ENCODE assay signal across 8 cellular contexts in the genomic region with DNA sequence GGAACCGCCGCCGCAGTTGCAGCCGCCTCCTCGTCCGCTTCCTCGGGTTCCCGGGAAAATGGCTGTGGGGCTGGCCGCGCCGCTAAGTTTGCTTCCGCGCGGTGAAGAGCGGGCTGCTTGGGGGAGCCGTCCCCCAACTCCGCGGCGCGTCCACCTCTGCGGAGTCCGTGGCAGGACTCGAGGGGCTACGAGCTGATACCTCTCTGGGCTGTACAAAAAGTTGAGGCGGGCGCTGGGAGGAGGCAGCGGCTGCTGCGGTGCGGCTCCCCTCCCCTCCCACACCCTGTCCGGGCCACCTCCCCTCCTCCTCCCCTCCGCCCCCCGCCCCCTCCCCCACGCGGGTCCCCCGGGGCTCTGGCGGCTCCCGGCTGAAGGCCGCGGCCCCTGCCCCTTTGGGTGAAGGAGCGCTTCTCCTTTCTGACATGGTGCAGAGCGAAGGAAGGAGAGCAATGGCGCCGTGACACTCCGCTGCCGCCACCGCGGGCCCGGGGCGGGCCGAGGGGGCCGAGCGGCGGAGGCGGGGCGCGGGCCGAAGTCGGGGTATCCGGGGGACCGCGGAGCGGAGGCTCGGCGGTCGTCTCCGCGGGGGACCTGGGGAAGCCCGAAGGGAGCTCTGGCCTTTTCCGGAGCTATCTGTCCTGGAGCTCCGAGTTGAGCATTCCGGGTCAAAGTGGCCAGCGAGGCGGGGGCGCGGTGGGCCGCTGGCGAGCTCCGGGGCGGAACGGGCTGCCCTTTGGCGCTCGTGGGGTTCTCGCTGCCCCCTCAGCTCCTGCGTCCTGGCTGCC. TPM values are rescaled to one million over a fixed set of nuclear protein-coding genes. Genes with fewer than 3 reads are reported as not detected.
DNase-seq lines count a peak whose midpoint lies in the region; ATAC-seq and TF ChIP-seq lines count a peak whose summit lies in the region.

No MANE protein-coding gene starts in this region.

- CTCF ChIA-PET in HEK293T (lab: Yijun Ruan, JAX): no interaction called here

- H3K27me3 ChIP-seq in hepatocyte: no peaks in the 10 kb centered on the region
- H3K27me3 ChIP-seq in rectal smooth muscle tissue (ENCODE audit: control insufficient read depth, insufficient read depth, low read length): no peaks in the 10 kb centered on the region

- H3K36me3 ChIP-seq in hepatocyte (replicated peaks; ENCODE audit: insufficient read depth, low read depth) (no peaks in the 10 kb centered on the region), rectal smooth muscle tissue (ENCODE audit: control insufficient read depth, insufficient read depth, low read length) (peaks cover 5% of the 10 kb centered on the region)

- POLR2A ChIA-PET in HEK293T (lab: Yijun Ruan, JAX): interaction anchor here (1.0 to 3.2 kb wide), 13 partner anchors 7 to 146 kb away, joined by 3 to 32 read pairs (median 4); partner anchors contain the start of genes KIAA0586, PSMA3, TIMM9 and TOMM20L

- H3K4me3 ChIP-seq in hepatocyte (peak overlapping the region; percentile 38), rectal smooth muscle tissue (ENCODE audit: low read length) (peak overlapping the region; percentile 100)

- H3K9ac ChIP-seq in rectal smooth muscle tissue (ENCODE audit: low read length): peak overlapping the region; percentile 97

- no peaks in the 10 kb centered on the region for H3K9me2 ChIP-seq in hepatocyte (replicated peaks; ENCODE audit: insufficient read depth)

- peaks cover 77% of the 10 kb centered on the region for H3K79me2 ChIP-seq in hepatocyte

- H2AFZ ChIP-seq in hepatocyte: peak overlapping the region; percentile 28

- ATAC-seq in SK-N-SH treated with all-trans-retinoic acid at 6 μM for 48 hours: peak; percentile 35

- H3K27ac ChIP-seq in hepatocyte (peak overlapping the region; percentile 51), rectal smooth muscle tissue (ENCODE audit: low read depth, low read length) (peak overlapping the region; percentile 95)

- DNase-seq in ELF-1 (ENCODE audit: low read depth, low spot score): peak; percentile 37
- peak; percentile 23 for DNase-seq in HEK293T (ENCODE audit: extremely low spot score)
- peak in 34 of 58 donors; percentile 11 to 63 (median 39) for DNase-seq in anterior cingulate cortex (lab: John Stamatoyannopoulos, UW)
- DNase-seq in hepatocyte (ENCODE audit: low spot score): peak; percentile 53
- no peak for DNase-seq in SK-N-DZ (ENCODE audit: low spot score)
- DNase-seq in NCI-H774 (lab: John Stamatoyannopoulos, UW): no peak

- under 1% methylated on average over 35 of the region's 84 CpGs for WGBS in hepatocyte (ENCODE audit: low lambda C conversion rate, missing lambda C conversion rate)

- no peak for TF ChIP-seq CTCF in hepatocyte (IDR thresholded peaks at IDR 0.05; ENCODE audit: poor library complexity)

- no peaks in the 10 kb centered on the region for H3K9me3 ChIP-seq in hepatocyte (ENCODE audit: low read depth)

- H3K4me1 ChIP-seq in hepatocyte (ENCODE audit: insufficient read depth) (peaks cover 6% of the 10 kb centered on the region), rectal smooth muscle tissue (ENCODE audit: control insufficient read depth, insufficient read depth, low read length) (peaks cover 15% of the 10 kb centered on the region)

- H3K4me2 ChIP-seq in hepatocyte: peak overlapping the region; percentile 84

- peaks cover 35% of the 10 kb centered on the region for H4K20me1 ChIP-seq in hepatocyte (ENCODE audit: insufficient read depth, poor library complexity, severe bottlenecking)

TF ChIP-seq in HEK293T, 16 proteins besides CTCF, POLR2A, EP300 and RAD21:
- no peak for TF ChIP-seq ARNT (IDR thresholded peaks at IDR 0.05)
- TF ChIP-seq HDGF (IDR thresholded peaks at IDR 0.05; ENCODE audit: borderline replicate concordance): no peak
- TF ChIP-seq LEF1 (IDR thresholded peaks at IDR 0.05; ENCODE audit: borderline replicate concordance): no peak
- TF ChIP-seq NFRKB (IDR thresholded peaks at IDR 0.05): no peak
- TF ChIP-seq ZNF384 (IDR thresholded peaks at IDR 0.05): no peak
- TF ChIP-seq FOXK2 (IDR thresholded peaks at IDR 0.05): no peak
- no peak for TF ChIP-seq L3MBTL2 (conservative IDR thresholded peaks at IDR 0.05)
- TF ChIP-seq ELF4 (IDR thresholded peaks at IDR 0.05): no peak
- TF ChIP-seq FOXA1 (IDR thresholded peaks at IDR 0.05): no peak
- TF ChIP-seq FOXM1 (IDR thresholded peaks at IDR 0.05; ENCODE audit: borderline replicate concordance): no peak
- TF ChIP-seq CTBP1 (IDR thresholded peaks at IDR 0.05; ENCODE audit: borderline replicate concordance): no peak
- TF ChIP-seq BHLHE40 (IDR thresholded peaks at IDR 0.05; ENCODE audit: borderline replicate concordance): no peak
- no peak for TF ChIP-seq SUZ12 (IDR thresholded peaks at IDR 0.05)
- TF ChIP-seq, protein P1, sequence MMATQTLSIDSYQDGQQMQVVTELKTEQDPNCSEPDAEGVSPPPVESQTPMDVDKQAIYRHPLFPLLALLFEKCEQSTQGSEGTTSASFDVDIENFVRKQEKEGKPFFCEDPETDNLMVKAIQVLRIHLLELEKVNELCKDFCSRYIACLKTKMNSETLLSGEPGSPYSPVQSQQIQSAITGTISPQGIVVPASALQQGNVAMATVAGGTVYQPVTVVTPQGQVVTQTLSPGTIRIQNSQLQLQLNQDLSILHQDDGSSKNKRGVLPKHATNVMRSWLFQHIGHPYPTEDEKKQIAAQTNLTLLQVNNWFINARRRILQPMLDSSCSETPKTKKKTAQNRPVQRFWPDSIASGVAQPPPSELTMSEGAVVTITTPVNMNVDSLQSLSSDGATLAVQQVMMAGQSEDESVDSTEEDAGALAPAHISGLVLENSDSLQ (IDR thresholded peaks at IDR 0.05): no peak
- no peak for TF ChIP-seq TARDBP (IDR thresholded peaks at IDR 0.05)

TF ChIP-seq in SK-N-SH treated with all-trans-retinoic acid at 6 μM for 48 hours, 23 proteins besides CTCF, POLR2A, EP300 and RAD21:
- TF ChIP-seq ZFP30 (CRISPR knock-in tag; IDR thresholded peaks at IDR 0.05) (no peak), CSDC2 (CRISPR knock-in tag; IDR thresholded peaks at IDR 0.05) (no peak), PPARA (CRISPR knock-in tag; IDR thresholded peaks at IDR 0.05; ENCODE audit: borderline replicate concordance) (no peak), ZNF8 (CRISPR knock-in tag; IDR thresholded peaks at IDR 0.05) (no peak), BACH2 (CRISPR knock-in tag; IDR thresholded peaks at IDR 0.05; ENCODE audit: borderline replicate concordance) (no peak), GLIS3 (CRISPR knock-in tag; IDR thresholded peaks at IDR 0.05) (no peak), SNAI2 (CRISPR knock-in tag; IDR thresholded peaks at IDR 0.05) (no peak), RARB (CRISPR knock-in tag; IDR thresholded peaks at IDR 0.05) (no peak), POU6F1 (CRISPR knock-in tag; IDR thresholded peaks at IDR 0.05; ENCODE audit: borderline replicate concordance, low read depth) (no peak)

RNA-seq across cellular contexts. Expression of gene ARID4A, which starts 0.7 kb away (rescaled TPM):
- 15.0 and 15.9 TPM in 2 replicates for total RNA-seq in hepatocyte
- polyA plus RNA-seq in hepatocyte: 17.2 and 24.8 TPM in 2 replicates
- 3.5 and 4.4 TPM in 2 replicates for polyA plus RNA-seq in SK-N-DZ (2014; cell fraction: cytosol; rRNA removed)
- polyA plus RNA-seq in SK-N-DZ (2014; cell fraction: nucleus; rRNA removed): 11.0 and 14.2 TPM in 2 replicates

RNA-seq across cellular contexts. Expression of gene PSMA3, which starts 54.4 kb away (rescaled TPM):
- 96.2 and 152 TPM in 2 replicates for total RNA-seq in hepatocyte
- 174 and 186 TPM in 2 replicates for polyA plus RNA-seq in hepatocyte
- 200 and 225 TPM in 2 replicates for polyA plus RNA-seq in SK-N-DZ (2014; cell fraction: cytosol; rRNA removed)
- polyA plus RNA-seq in SK-N-DZ (2014; cell fraction: nucleus; rRNA removed): 116 and 148 TPM in 2 replicates

Comparison
In these comparisons a context has a peak if more than half of its experiments do, and no peak if none do; other contexts are left out.
1. DNase-seq: peak in ELF-1 (single experiment), HEK293T (single experiment), anterior cingulate cortex (34 of 58) and hepatocyte (single experiment); none in SK-N-DZ (single experiment) and NCI-H774 (single experiment).